In the genomic region with DNA sequence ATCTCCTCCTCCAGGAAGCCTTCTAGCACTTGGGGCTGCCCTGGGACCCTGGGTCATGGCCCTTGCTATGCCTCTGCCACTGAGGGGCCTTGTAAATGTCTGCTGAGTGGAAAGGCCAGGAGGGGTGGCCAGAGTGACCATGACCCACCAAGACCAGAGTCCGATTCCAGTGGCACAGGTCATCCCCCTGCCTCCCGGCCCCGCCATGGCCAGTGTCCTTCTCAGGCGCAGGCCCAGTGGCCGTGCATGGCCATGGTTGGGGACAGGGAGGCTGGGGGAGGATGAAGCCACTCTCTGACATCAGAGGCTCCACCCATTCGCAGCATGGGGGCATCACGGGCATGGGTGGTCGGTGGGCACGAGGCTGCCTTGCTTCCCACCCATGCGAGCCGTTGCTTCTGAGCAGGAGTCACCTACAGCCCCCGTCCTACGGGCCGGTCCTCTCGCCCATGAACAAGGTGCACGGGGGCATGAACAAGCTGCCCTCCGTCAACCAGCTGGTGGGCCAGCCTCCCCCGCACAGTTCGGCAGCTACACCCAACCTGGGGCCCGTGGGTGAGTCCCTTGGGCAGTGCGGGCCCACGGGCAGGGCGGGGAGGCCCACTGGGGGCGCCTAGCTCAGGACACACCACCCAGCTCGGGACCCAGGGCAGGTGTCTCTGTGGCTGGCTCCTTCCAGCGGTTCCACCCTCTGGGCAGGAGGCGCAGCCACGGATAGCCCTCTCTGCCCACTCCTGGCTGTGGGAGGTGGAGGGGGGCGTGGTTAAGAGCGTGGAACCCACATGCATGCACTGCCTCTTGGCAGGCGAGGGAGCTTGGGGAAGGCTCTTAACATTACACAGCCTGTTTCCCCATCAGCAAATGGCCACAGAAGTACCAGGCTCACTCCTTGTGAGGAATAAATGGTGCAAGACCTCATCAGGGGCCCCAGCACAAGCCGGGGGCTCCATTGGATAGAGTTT, we compare ENCODE assay signal across 21 cellular contexts. TPM values are rescaled to one million over a fixed set of nuclear protein-coding genes. Genes with fewer than 3 reads are reported as not detected.
"Had no signal": no experiment of that assay in that cellular context is flagged by ENCODE, and none has a peak within 500 bp of the region (broad histone marks: within the 10 kb centered on the region; RNA-seq: fewer than 3 reads in every experiment).

No MANE protein-coding gene starts in this region.

- H2AFZ ChIP-seq: neural progenitor cell had no signal

- H3K36me3 ChIP-seq: neural progenitor cell, pancreas, uterus had no signal

- H3K4me3 Mint-ChIP-seq: activated CD4-positive, alpha-beta T cell treated with anti-CD3 and anti-CD28 coated beads, Interleukin-2, amount 10 ng/mL, durations not matched to agents 24 days and 14 days; activated T-cell treated with anti-CD3 and anti-CD28 coated beads, Interleukin-2, amount 50 U/mL, for 72 hours; neural progenitor cell had no signal

- H3K9me3 ChIP-seq: body of pancreas, esophagus muscularis mucosa, heart right ventricle, lower lobe of right lung, pancreas, tibial nerve, uterus had no signal

- H3K9me3 Mint-ChIP-seq: activated CD4-positive, alpha-beta T cell treated with anti-CD3 and anti-CD28 coated beads, Interleukin-2, amount 10 ng/mL, durations not matched to agents 24 days and 14 days; activated naive CD4-positive, alpha-beta T cell treated with anti-CD3 and anti-CD28 coated beads, Interleukin-2, amount 50 U/mL, for 72 hours; activated T-cell treated with anti-CD3 and anti-CD28 coated beads, Interleukin-2, amount 50 U/mL, for 72 hours; neural progenitor cell had no signal

- H3K4me3 ChIP-seq: body of pancreas, coronary artery, esophagus muscularis mucosa, heart right ventricle, lower lobe of right lung, neural progenitor cell, pancreas, tibial nerve, uterus had no signal

- H3K27me3 Mint-ChIP-seq: activated CD4-positive, alpha-beta T cell treated with anti-CD3 and anti-CD28 coated beads, Interleukin-2, amount 10 ng/mL, durations not matched to agents 24 days and 14 days had no signal

- H3K27ac ChIP-seq: body of pancreas, coronary artery, esophagus muscularis mucosa, heart right ventricle, lower lobe of right lung, neural progenitor cell, pancreas, tibial nerve, uterus had no signal

- ATAC-seq: activated naive CD4-positive, alpha-beta T cell treated with anti-CD3 and anti-CD28 coated beads, Interleukin-2, amount 50 U/mL, for 72 hours; body of pancreas; heart right ventricle; lower lobe of right lung; pancreas had no signal

- DNase-seq: activated CD4-positive, alpha-beta T cell treated with anti-CD3 and anti-CD28 coated beads, Interleukin-2, amount 10 ng/mL, durations not matched to agents 24 days and 14 days; activated CD4-positive, CD25-positive, alpha-beta regulatory T cell; activated CD8-positive, alpha-beta memory T cell treated with anti-CD3 and anti-CD28 coated beads, Interleukin-2, amount 50 U/mL, for 48 hours; activated gamma-delta T cell; activated T-cell treated with anti-CD3 and anti-CD28 coated beads, Interleukin-2, amount 50 U/mL, for 72 hours; amygdala; body of pancreas; central memory CD4-positive, alpha-beta T cell; effector CD4-positive, alpha-beta T cell; foreskin melanocyte; lower lobe of right lung; stimulated activated CD4-positive, alpha-beta T cell treated with anti-CD3 and anti-CD28 coated beads, Interleukin-12 subunit alpha, Interleukin-12 subunit beta, amount 100 ng/mL, for 4 hours; stimulated activated CD4-positive, alpha-beta T cell treated with anti-CD3 and anti-CD28 coated beads, Interleukin-2, amount 100 ng/mL, for 24 hours; uterus had no signal

- H3K4me2 ChIP-seq: neural progenitor cell had no signal

- H3K27ac Mint-ChIP-seq: activated CD4-positive, alpha-beta T cell treated with anti-CD3 and anti-CD28 coated beads, Interleukin-2, amount 10 ng/mL, durations not matched to agents 24 days and 14 days; activated naive CD4-positive, alpha-beta T cell treated with anti-CD3 and anti-CD28 coated beads, Interleukin-2, amount 50 U/mL, for 72 hours; activated T-cell treated with anti-CD3 and anti-CD28 coated beads, Interleukin-2, amount 50 U/mL, for 72 hours; neural progenitor cell had no signal

- H3K4me1 Mint-ChIP-seq: activated CD4-positive, alpha-beta T cell treated with anti-CD3 and anti-CD28 coated beads, Interleukin-2, amount 10 ng/mL, durations not matched to agents 24 days and 14 days had no signal

- H3K36me3 Mint-ChIP-seq: activated naive CD4-positive, alpha-beta T cell treated with anti-CD3 and anti-CD28 coated beads, Interleukin-2, amount 50 U/mL, for 72 hours; neural progenitor cell had no signal

- H3K27me3 ChIP-seq: body of pancreas, pancreas, uterus had no signal

- H3K4me1 ChIP-seq: body of pancreas, lower lobe of right lung, pancreas, uterus had no signal

- H3K9ac ChIP-seq: neural progenitor cell had no signal

RNA-seq across cellular contexts. Expression of gene CCDC27, which starts 22.4 kb away (rescaled TPM):
- total RNA-seq: activated CD4-positive, alpha-beta T cell treated with anti-CD3 and anti-CD28 coated beads, Interleukin-2, amount 10 ng/mL, durations not matched to agents 24 days and 14 days; activated naive CD4-positive, alpha-beta T cell treated with anti-CD3 and anti-CD28 coated beads, Interleukin-2, amount 50 U/mL, for 72 hours; activated T-cell treated with anti-CD3 and anti-CD28 coated beads, Interleukin-2, amount 50 U/mL, for 72 hours; body of pancreas; esophagus muscularis mucosa; heart right ventricle; lower lobe of right lung; tibial nerve; uterus had no signal
- polyA plus RNA-seq: pancreas had no signal
